In the genomic region with DNA sequence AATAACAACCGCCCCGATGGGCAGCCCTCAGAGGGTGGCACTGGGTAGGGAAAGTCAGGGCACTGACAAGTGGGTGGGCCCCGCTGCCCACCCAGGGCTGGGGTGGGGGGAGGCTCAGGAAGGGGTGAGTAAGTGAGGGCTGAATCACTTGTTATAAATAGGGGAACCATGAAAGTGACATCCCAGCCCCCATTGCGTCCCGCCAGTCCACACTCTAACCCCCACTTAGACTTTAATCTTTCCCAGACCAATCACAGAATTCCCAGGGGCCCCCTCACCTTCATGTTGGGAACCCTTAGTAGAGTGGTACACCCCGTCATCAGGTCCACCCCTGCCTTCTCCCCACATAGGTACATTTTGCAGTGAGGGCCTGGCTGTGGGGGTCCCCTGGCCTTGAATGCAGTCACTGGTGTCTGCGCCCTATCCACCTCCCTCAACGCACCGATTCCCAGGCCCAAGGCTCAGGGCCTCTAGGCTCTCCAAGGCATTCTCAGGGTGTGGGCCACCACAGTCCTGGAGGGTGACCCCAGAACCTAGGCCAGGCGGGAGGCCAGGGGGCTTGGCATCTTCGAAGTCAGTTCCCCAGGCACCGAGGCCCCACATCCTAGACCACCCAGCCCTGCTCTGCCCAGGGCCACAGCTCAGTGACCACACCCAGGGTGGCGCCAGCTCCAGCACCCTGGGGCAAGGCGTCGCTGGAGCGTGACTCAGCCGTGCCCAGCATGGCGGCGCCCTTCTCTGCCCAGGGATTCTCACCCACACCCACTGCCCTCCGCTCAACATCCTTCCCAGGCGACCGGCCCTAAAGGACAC, we compare ENCODE assay signal across 8 cellular contexts. TPM values are rescaled to one million over a fixed set of nuclear protein-coding genes. Genes with fewer than 3 reads are reported as not detected.
DNase-seq lines count a peak whose midpoint lies in the region; ATAC-seq and TF ChIP-seq lines count a peak whose summit lies in the region.

No MANE protein-coding gene starts in this region.

- peak; percentile 15 to 42 for DNase-seq in AML-193 (lab: John Stamatoyannopoulos, UW)
- peak; percentile 76 for DNase-seq in HT-29 (ENCODE audit: low spot score)
- peak; percentile 57 for DNase-seq in activated CD4-positive, alpha-beta T cell treated with anti-CD3 and anti-CD28 coated beads, Interleukin-2, amount 50 U/mL, for 1 hour
- no peak for DNase-seq in endothelial cell (ENCODE audit: low spot score)
- DNase-seq in natural killer cell: peak; percentile 74
- no peak for DNase-seq in NCI-H1092 treated with DMSO at 0.1 percent for 48 hours (lab: John Stamatoyannopoulos, UW)
- DNase-seq in NCI-H2107 treated with DMSO at 0.1 percent for 48 hours (lab: John Stamatoyannopoulos, UW; ENCODE audit: unreplicated experiment): no peak

- intact Hi-C loops in natural killer cell (cut with micrococcal nuclease): loop anchor here (1.0 to 2.0 kb wide), 2 partner anchors 7 to 23 kb away; no protein-coding TSS in a partner anchor

- H3K27ac Mint-ChIP-seq in endothelial cell (ENCODE audit: unreplicated experiment) (peak overlapping the region; percentile 9), natural killer cell (peak overlapping the region; percentile 99 to 100)

- TF ChIP-seq CTCF in endothelial cell (IDR thresholded peaks at IDR 0.05; ENCODE audit: unreplicated experiment) (no peak), natural killer cell (IDR thresholded peaks at IDR 0.05) (no peak)

- H3K36me3 Mint-ChIP-seq in endothelial cell (ENCODE audit: low read depth, unreplicated experiment) (no peaks in the 10 kb centered on the region), natural killer cell (no peaks in the 10 kb centered on the region)

- no peaks in the 10 kb centered on the region for H3K9me3 Mint-ChIP-seq in endothelial cell (ENCODE audit: unreplicated experiment)
- no peaks in the 10 kb centered on the region for H3K9me3 Mint-ChIP-seq in natural killer cell

- peak in 2 of 3 donors; percentile 12 to 14 for ATAC-seq in natural killer cell
- ATAC-seq in GM19035 (IDR thresholded peaks at IDR 0.05; ENCODE audit: unreplicated experiment): no peak

- H3K27me3 Mint-ChIP-seq in endothelial cell (ENCODE audit: unreplicated experiment) (peaks cover 15% of the 10 kb centered on the region), natural killer cell (ENCODE audit: low read depth in 2 of 2) (no peaks in the 10 kb centered on the region)

- H3K4me1 Mint-ChIP-seq in endothelial cell (ENCODE audit: unreplicated experiment) (peaks cover 23% of the 10 kb centered on the region), natural killer cell (peaks cover 50 to 77% of the 10 kb centered on the region in 2 donors)

- peak overlapping the region; percentile 73 for H3K4me3 Mint-ChIP-seq in endothelial cell (ENCODE audit: unreplicated experiment)
- H3K4me3 Mint-ChIP-seq in natural killer cell: peak overlapping the region; percentile 93

RNA-seq across cellular contexts. Expression of gene NANOS3, which starts 36.8 kb away (rescaled TPM):
- total RNA-seq in HT-29 (2014; rRNA removed; shearing (Covaris generic)): not detected in 2 replicates
- total RNA-seq in endothelial cell (ENCODE audit: unreplicated experiment): 0.69 TPM
- total RNA-seq in natural killer cell: 1 to 10 TPM; 2.6 to 6.3 (median 3.0) TPM

RNA-seq across cellular contexts. Expression of gene ZSWIM4, which starts 44.9 kb away (rescaled TPM):
- total RNA-seq in HT-29 (2014; rRNA removed; shearing (Covaris generic)): 4.3 and 4.4 TPM in 2 replicates
- 43.7 TPM for total RNA-seq in endothelial cell (ENCODE audit: unreplicated experiment)
- total RNA-seq in natural killer cell: 1 to 10 TPM; 5.8 to 5.9 (median 5.9) TPM

Comparison
In these comparisons a context has a peak if more than half of its experiments do, and no peak if none do; other contexts are left out.
1. DNase-seq: peak in AML-193 (2 of 2), HT-29 (single experiment), activated CD4-positive, alpha-beta T cell treated with anti-CD3 and anti-CD28 coated beads, Interleukin-2, amount 50 U/mL, for 1 hour (single experiment) and natural killer cell (single experiment); none in endothelial cell (single experiment), NCI-H1092 treated with DMSO at 0.1 percent for 48 hours (single experiment) and NCI-H2107 treated with DMSO at 0.1 percent for 48 hours (single experiment).